ENCODE assay signal across 13 cellular contexts in genomic region chr3:127714866-127715265, GRCh38.
"Had no signal": no experiment of that assay in that cellular context is flagged by ENCODE, and none has a peak within 500 bp of the region (broad histone marks: within the 10 kb centered on the region; RNA-seq: fewer than 3 reads in every experiment).

No MANE protein-coding gene starts in this region.

- ATAC-seq: activated T-helper 17 cell treated with anti-CD3 and anti-CD28 coated beads, Interleukin-2, amount 50 U/mL, for 72 hours; effector memory CD8-positive, alpha-beta T cell had no signal

- H3K27me3 ChIP-seq: stomach, tibial artery, vagina had no signal

- H3K9me3 ChIP-seq: stomach, tibial artery, vagina had no signal

- H3K36me3 ChIP-seq: vagina had no signal

- H3K4me3 ChIP-seq: stomach, tibial artery, vagina had no signal

- DNase-seq: activated CD4-positive, alpha-beta T cell treated with anti-CD3 and anti-CD28 coated beads, Interleukin-2, amount 50 U/mL, for 1 hour; activated CD4-positive, CD25-positive, alpha-beta regulatory T cell; activated naive CD4-positive, alpha-beta T cell treated with anti-CD3 and anti-CD28 coated beads, Interleukin-2, amount 50 U/mL, for 16 hours; activated T-cell treated with anti-CD3 and anti-CD28 coated beads for 4 hours; cortex of kidney; effector memory CD8-positive, alpha-beta T cell; mesendoderm; nephron progenitor cell; stomach; tibial artery had no signal

- H3K27ac ChIP-seq: epithelial cell of prostate, vagina had no signal
